11 cellular contexts compared by ENCODE assay signal in genomic region chr15:57060799-57061198, GRCh38.
DNase-seq lines count a peak whose midpoint lies in the region; ATAC-seq and TF ChIP-seq lines count a peak whose summit lies in the region.
"Had no signal": no experiment of that assay in that cellular context is flagged by ENCODE, and none has a peak within 500 bp of the region (broad histone marks: within the 10 kb centered on the region; RNA-seq: fewer than 3 reads in every experiment).

No MANE protein-coding gene starts in this region.

- H3K9me3 ChIP-seq in smooth muscle cell (replicated peaks; ENCODE audit: low read depth): no peaks in the 10 kb centered on the region
- H3K9me3 ChIP-seq: neutrophil had no signal

- ATAC-seq in activated CD8-positive, alpha-beta T cell treated with anti-CD3 and anti-CD28 coated beads for 36 hours: no peak

- H3K27me3 ChIP-seq in smooth muscle cell (ENCODE audit: low read depth): no peaks in the 10 kb centered on the region
- H3K27me3 ChIP-seq: neutrophil had no signal

- no peak overlapping the region for H3K27ac Mint-ChIP-seq in activated CD8-positive, alpha-beta T cell treated with anti-CD3 and anti-CD28 coated beads for 36 hours

- H3K4me3 Mint-ChIP-seq in activated CD8-positive, alpha-beta T cell treated with anti-CD3 and anti-CD28 coated beads for 36 hours: no peak overlapping the region

- H3K4me1 ChIP-seq in smooth muscle cell (ENCODE audit: low read depth): peaks cover 31% of the 10 kb centered on the region

- intact Hi-C loops in activated CD8-positive, alpha-beta T cell treated with anti-CD3 and anti-CD28 coated beads for 36 hours (cut with micrococcal nuclease): no loop called here

- H3K9ac ChIP-seq in smooth muscle cell (ENCODE audit: low read depth): peak overlapping the region; percentile 63

- H3K4me3 ChIP-seq in fibroblast of pulmonary artery (replicated peaks; ENCODE audit: low read depth, low read length): no peak overlapping the region
- H3K4me3 ChIP-seq in smooth muscle cell: no peak overlapping the region

- POLR2A ChIA-PET in activated CD8-positive, alpha-beta T cell treated with anti-CD3 and anti-CD28 coated beads for 36 hours (lab: Charles Lee): no interaction called here

- peaks cover 10% of the 10 kb centered on the region for H3K36me3 Mint-ChIP-seq in activated CD8-positive, alpha-beta T cell treated with anti-CD3 and anti-CD28 coated beads for 36 hours (ENCODE audit: low read depth)

- H4K20me1 ChIP-seq in smooth muscle cell (ENCODE audit: low read depth): peaks cover 42% of the 10 kb centered on the region

- peaks cover 38% of the 10 kb centered on the region for H3K4me1 Mint-ChIP-seq in activated CD8-positive, alpha-beta T cell treated with anti-CD3 and anti-CD28 coated beads for 36 hours (ENCODE audit: low read depth)

- CTCF ChIA-PET in activated CD8-positive, alpha-beta T cell treated with anti-CD3 and anti-CD28 coated beads for 36 hours (lab: Charles Lee): no interaction called here

- peak; percentile 79 for DNase-seq in HCEC 1CT
- DNase-seq in SW 1271 (lab: John Stamatoyannopoulos, UW): peak; percentile 69 to 81
- DNase-seq in fibroblast of pulmonary artery (ENCODE audit: low read depth): peak; percentile 69
- no peak for DNase-seq in smooth muscle cell (lab: John Stamatoyannopoulos, UW; ENCODE audit: unreplicated experiment)
- DNase-seq in activated CD8-positive, alpha-beta T cell treated with anti-CD3 and anti-CD28 coated beads for 36 hours: no peak
- DNase-seq in DMS153 treated with DMSO at 0.1 percent for 48 hours (lab: John Stamatoyannopoulos, UW; ENCODE audit: unreplicated experiment): no peak
- no peak for DNase-seq in NCI-H2196 treated with DMSO at 0.1 percent for 48 hours (lab: John Stamatoyannopoulos, UW; ENCODE audit: unreplicated experiment)
- DNase-seq: activated CD8-positive, alpha-beta memory T cell treated with anti-CD3 and anti-CD28 coated beads, Interleukin-2, amount 50 U/mL, for 4 hours; DND-41; GOT3 had no signal

- no peak for TF ChIP-seq CTCF in fibroblast of pulmonary artery (IDR thresholded peaks at IDR 0.05; ENCODE audit: low read length, missing control alignments)
- TF ChIP-seq CTCF in smooth muscle cell (IDR thresholded peaks at IDR 0.05; ENCODE audit: borderline replicate concordance, insufficient read depth, poor library complexity, severe bottlenecking): no peak
- no peak for TF ChIP-seq CTCF in activated CD8-positive, alpha-beta T cell treated with anti-CD3 and anti-CD28 coated beads for 36 hours (IDR thresholded peaks at IDR 0.05)

- H3K9me3 Mint-ChIP-seq in activated CD8-positive, alpha-beta T cell treated with anti-CD3 and anti-CD28 coated beads for 36 hours: no peaks in the 10 kb centered on the region

- no peak overlapping the region for H2AFZ ChIP-seq in smooth muscle cell (ENCODE audit: low read depth)

- WGBS in smooth muscle cell (ENCODE audit: low lambda C conversion rate): 11% methylated on average over 2 of the region's 2 CpGs

- H3K4me2 ChIP-seq in smooth muscle cell: peak overlapping the region; percentile 51

- H3K36me3 ChIP-seq in smooth muscle cell (ENCODE audit: low read depth): no peaks in the 10 kb centered on the region
- H3K36me3 ChIP-seq: neutrophil had no signal

- no peaks in the 10 kb centered on the region for H3K27me3 Mint-ChIP-seq in activated CD8-positive, alpha-beta T cell treated with anti-CD3 and anti-CD28 coated beads for 36 hours

- H3K79me2 ChIP-seq in smooth muscle cell (ENCODE audit: low read depth): peaks cover 73% of the 10 kb centered on the region

- peaks cover 4% of the 10 kb centered on the region for H3F3A ChIP-seq in smooth muscle cell (ENCODE audit: low read depth)

- H3K27ac ChIP-seq in smooth muscle cell (ENCODE audit: low read depth): peak overlapping the region; percentile 86
- H3K27ac ChIP-seq: neutrophil had no signal

Comparison
In these comparisons a context has a peak if more than half of its experiments do, and no peak if none do; other contexts are left out.
1. DNase-seq: peak in HCEC 1CT (single experiment), SW 1271 (2 of 2) and fibroblast of pulmonary artery (single experiment); none in smooth muscle cell (single experiment), activated CD8-positive, alpha-beta T cell treated with anti-CD3 and anti-CD28 coated beads for 36 hours (single experiment), DMS153 treated with DMSO at 0.1 percent for 48 hours (single experiment) and NCI-H2196 treated with DMSO at 0.1 percent for 48 hours (single experiment).